Comparison of ENCODE assay signal across 14 cellular contexts in genomic region chr2:52904511-52904910, GRCh38.
"Had no signal": no experiment of that assay in that cellular context is flagged by ENCODE, and none has a peak within 500 bp of the region (broad histone marks: within the 10 kb centered on the region; RNA-seq: fewer than 3 reads in every experiment).

No MANE protein-coding gene starts in this region.

- DNase-seq: activated CD4-positive, alpha-beta T cell treated with anti-CD3 and anti-CD28 coated beads, Interleukin-2, amount 50 U/mL, for 48 hours; activated CD4-positive, CD25-positive, alpha-beta regulatory T cell treated with anti-CD3 and anti-CD28 coated beads, Interleukin-2, amount 50 U/mL, for 72 hours; activated CD8-positive, alpha-beta memory T cell treated with anti-CD3 and anti-CD28 coated beads, Interleukin-2, amount 10 ng/mL, durations not matched to agents 7 days and 5 days; activated effector memory CD4-positive, alpha-beta T cell treated with anti-CD3 and anti-CD28 coated beads, Interleukin-2, amount 50 U/mL, for 16 hours; activated naive CD8-positive, alpha-beta T cell treated with anti-CD3 and anti-CD28 coated beads for 36 hours; activated T-cell treated with anti-CD3 and anti-CD28 coated beads, Interleukin-2, amount 50 U/mL, for 4 hours; midbrain; naive B cell; right cardiac atrium; spleen; stimulated activated CD4-positive, alpha-beta T cell treated with anti-CD3 and anti-CD28 coated beads, Interleukin-1b, Interleukin-23, amount 100 ng/mL, for 48 hours; stimulated activated naive CD4-positive, alpha-beta T cell treated with Interleukin-2 at 50 U/mL for 16 hours; upper lobe of right lung had no signal

- H3K4me1 Mint-ChIP-seq: activated CD8-positive, alpha-beta memory T cell treated with anti-CD3 and anti-CD28 coated beads, Interleukin-2, amount 10 ng/mL, durations not matched to agents 7 days and 5 days; activated naive CD8-positive, alpha-beta T cell treated with anti-CD3 and anti-CD28 coated beads for 36 hours; naive B cell had no signal

- H3K27ac Mint-ChIP-seq: activated CD8-positive, alpha-beta memory T cell treated with anti-CD3 and anti-CD28 coated beads, Interleukin-2, amount 10 ng/mL, durations not matched to agents 7 days and 5 days; activated naive CD8-positive, alpha-beta T cell treated with anti-CD3 and anti-CD28 coated beads for 36 hours; naive B cell; T-helper 2 cell treated with Interferon-gamma antibody and Interleukin-4, amounts not matched to agents 5 μg/mL and 100 μg/mL, for 36 hours had no signal

- H3K27me3 Mint-ChIP-seq: activated CD8-positive, alpha-beta memory T cell treated with anti-CD3 and anti-CD28 coated beads, Interleukin-2, amount 10 ng/mL, durations not matched to agents 7 days and 5 days; activated naive CD8-positive, alpha-beta T cell treated with anti-CD3 and anti-CD28 coated beads for 36 hours; naive B cell had no signal

- H3K36me3 Mint-ChIP-seq: activated CD8-positive, alpha-beta memory T cell treated with anti-CD3 and anti-CD28 coated beads, Interleukin-2, amount 10 ng/mL, durations not matched to agents 7 days and 5 days; activated naive CD8-positive, alpha-beta T cell treated with anti-CD3 and anti-CD28 coated beads for 36 hours; naive B cell had no signal

- H3K4me3 Mint-ChIP-seq: activated CD8-positive, alpha-beta memory T cell treated with anti-CD3 and anti-CD28 coated beads, Interleukin-2, amount 10 ng/mL, durations not matched to agents 7 days and 5 days; activated naive CD8-positive, alpha-beta T cell treated with anti-CD3 and anti-CD28 coated beads for 36 hours; activated T-cell treated with anti-CD3 and anti-CD28 coated beads, Interleukin-2, amount 50 U/mL, for 4 hours; naive B cell; T-helper 2 cell treated with Interferon-gamma antibody and Interleukin-4, amounts not matched to agents 5 μg/mL and 100 μg/mL, for 36 hours had no signal
